Comparison of ENCODE assay signal across 8 cellular contexts in genomic region chr3:157088506-157089454, GRCh38.
DNase-seq lines count a peak whose midpoint lies in the region; ATAC-seq and TF ChIP-seq lines count a peak whose summit lies in the region.

No MANE protein-coding gene starts in this region.

- peak overlapping the region; percentile 76 for H3K4me3 ChIP-seq in GM12865 (ENCODE audit: low read depth, low read length)

- H3K27me3 Mint-ChIP-seq in activated naive CD8-positive, alpha-beta T cell treated with anti-CD3 and anti-CD28 coated beads, Interleukin-2, amount 50 U/mL, for 24 hours: peaks cover 1% of the 10 kb centered on the region

- H3K9me3 Mint-ChIP-seq in activated naive CD8-positive, alpha-beta T cell treated with anti-CD3 and anti-CD28 coated beads, Interleukin-2, amount 50 U/mL, for 24 hours: no peaks in the 10 kb centered on the region

- peak overlapping the region; percentile 93 for H3K27ac Mint-ChIP-seq in activated naive CD8-positive, alpha-beta T cell treated with anti-CD3 and anti-CD28 coated beads, Interleukin-2, amount 50 U/mL, for 24 hours

- H3K4me3 Mint-ChIP-seq in activated naive CD8-positive, alpha-beta T cell treated with anti-CD3 and anti-CD28 coated beads, Interleukin-2, amount 50 U/mL, for 24 hours: peak overlapping the region; percentile 75

- intact Hi-C loops in left ventricle myocardium superior (cut with micrococcal nuclease): loop anchor here (5.0 to 10.0 kb wide), 4 partner anchors 44 to 536 kb away; partner anchors contain the start of gene TIPARP

- ATAC-seq in HG02623 (IDR thresholded peaks at IDR 0.05; ENCODE audit: unreplicated experiment): peak; percentile 63
- peak; percentile 86 for ATAC-seq in activated naive CD8-positive, alpha-beta T cell treated with anti-CD3 and anti-CD28 coated beads, Interleukin-2, amount 50 U/mL, for 24 hours
- ATAC-seq in left ventricle myocardium superior: peak; percentile 85

- peak; percentile 98 for DNase-seq in GM12865 (ENCODE audit: low read depth)
- peak; percentile 96 for DNase-seq in activated naive CD8-positive, alpha-beta T cell treated with anti-CD3 and anti-CD28 coated beads, Interleukin-2, amount 50 U/mL, for 24 hours
- peak; percentile 98 for DNase-seq in left ventricle myocardium superior
- DNase-seq in retina: peak; percentile 98
- DNase-seq in nucleus accumbens (lab: John Stamatoyannopoulos, UW): no peak
- DNase-seq in OCI-M2 (lab: John Stamatoyannopoulos, UW; ENCODE audit: unreplicated experiment): no peak

- peaks cover 77% of the 10 kb centered on the region for H3K4me1 Mint-ChIP-seq in activated naive CD8-positive, alpha-beta T cell treated with anti-CD3 and anti-CD28 coated beads, Interleukin-2, amount 50 U/mL, for 24 hours

- peak; percentile 3 for TF ChIP-seq CTCF in GM12865 (IDR thresholded peaks at IDR 0.05; ENCODE audit: insufficient read depth, low read depth, low read length, missing control alignments)

- no peaks in the 10 kb centered on the region for H3K36me3 Mint-ChIP-seq in activated naive CD8-positive, alpha-beta T cell treated with anti-CD3 and anti-CD28 coated beads, Interleukin-2, amount 50 U/mL, for 24 hours (ENCODE audit: low read depth)

TF ChIP-seq in PFSK-1, 5 proteins besides CTCF, POLR2A, EP300 and RAD21:
- 0 out of 2 replicates have a peak, but pooled peaks have one; percentile 48 for TF ChIP-seq TAF1 (IDR thresholded peaks at IDR 0.05; ENCODE audit: borderline replicate concordance, insufficient read depth, low read length)
- 0 out of 2 replicates have a peak, but pooled peaks have one; percentile 52 for TF ChIP-seq SIN3A (IDR thresholded peaks at IDR 0.05; ENCODE audit: borderline replicate concordance, insufficient read depth, low read length)
- peak; percentile 67; the same call in 1 of the 2 replicates for TF ChIP-seq POLR2AphosphoS5 (IDR thresholded peaks at IDR 0.05; ENCODE audit: low read depth, low read length)
- TF ChIP-seq, protein P1, sequence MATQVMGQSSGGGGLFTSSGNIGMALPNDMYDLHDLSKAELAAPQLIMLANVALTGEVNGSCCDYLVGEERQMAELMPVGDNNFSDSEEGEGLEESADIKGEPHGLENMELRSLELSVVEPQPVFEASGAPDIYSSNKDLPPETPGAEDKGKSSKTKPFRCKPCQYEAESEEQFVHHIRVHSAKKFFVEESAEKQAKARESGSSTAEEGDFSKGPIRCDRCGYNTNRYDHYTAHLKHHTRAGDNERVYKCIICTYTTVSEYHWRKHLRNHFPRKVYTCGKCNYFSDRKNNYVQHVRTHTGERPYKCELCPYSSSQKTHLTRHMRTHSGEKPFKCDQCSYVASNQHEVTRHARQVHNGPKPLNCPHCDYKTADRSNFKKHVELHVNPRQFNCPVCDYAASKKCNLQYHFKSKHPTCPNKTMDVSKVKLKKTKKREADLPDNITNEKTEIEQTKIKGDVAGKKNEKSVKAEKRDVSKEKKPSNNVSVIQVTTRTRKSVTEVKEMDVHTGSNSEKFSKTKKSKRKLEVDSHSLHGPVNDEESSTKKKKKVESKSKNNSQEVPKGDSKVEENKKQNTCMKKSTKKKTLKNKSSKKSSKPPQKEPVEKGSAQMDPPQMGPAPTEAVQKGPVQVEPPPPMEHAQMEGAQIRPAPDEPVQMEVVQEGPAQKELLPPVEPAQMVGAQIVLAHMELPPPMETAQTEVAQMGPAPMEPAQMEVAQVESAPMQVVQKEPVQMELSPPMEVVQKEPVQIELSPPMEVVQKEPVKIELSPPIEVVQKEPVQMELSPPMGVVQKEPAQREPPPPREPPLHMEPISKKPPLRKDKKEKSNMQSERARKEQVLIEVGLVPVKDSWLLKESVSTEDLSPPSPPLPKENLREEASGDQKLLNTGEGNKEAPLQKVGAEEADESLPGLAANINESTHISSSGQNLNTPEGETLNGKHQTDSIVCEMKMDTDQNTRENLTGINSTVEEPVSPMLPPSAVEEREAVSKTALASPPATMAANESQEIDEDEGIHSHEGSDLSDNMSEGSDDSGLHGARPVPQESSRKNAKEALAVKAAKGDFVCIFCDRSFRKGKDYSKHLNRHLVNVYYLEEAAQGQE (IDR thresholded peaks at IDR 0.05; ENCODE audit: insufficient read depth in 1 of 2, low read depth in 2 of 2, low read length in 2 of 2): no peak
- TF ChIP-seq FOXP2 (optimal IDR thresholded peaks at IDR 0.05; ENCODE audit: borderline replicate concordance, extremely low read depth, extremely low read length, insufficient read depth): peak; percentile 51

Comparison
In these comparisons a context has a peak if more than half of its experiments do, and no peak if none do; other contexts are left out.
1. DNase-seq: peak in GM12865 (single experiment), activated naive CD8-positive, alpha-beta T cell treated with anti-CD3 and anti-CD28 coated beads, Interleukin-2, amount 50 U/mL, for 24 hours (single experiment), left ventricle myocardium superior (single experiment) and retina (single experiment); none in nucleus accumbens (0 of 56) and OCI-M2 (single experiment).
2. Peak in every context shown above with its lines, with median percentiles within 50 percentile points of each other: ATAC-seq.